ENCODE assay signal across 1 cellular context in genomic region chr1:8751984-8752383, GRCh38.
TF ChIP-seq lines count a peak whose summit lies in the region.

No MANE protein-coding gene starts in this region.

TF ChIP-seq in HepG2, 621 proteins besides CTCF, POLR2A, EP300 and RAD21 (continued from another document):
- TF ChIP-seq ZNF607 (CRISPR knock-in tag; IDR thresholded peaks at IDR 0.05; ENCODE audit: borderline replicate concordance) (no peak), KLF16 (CRISPR knock-in tag; IDR thresholded peaks at IDR 0.05) (no peak), MXD4 (CRISPR knock-in tag; IDR thresholded peaks at IDR 0.05) (no peak)
